In genomic region chr12:93967454-93967853, GRCh38 we compare ENCODE assay signal across 2 cellular contexts.
TF ChIP-seq lines count a peak whose summit lies in the region.

No MANE protein-coding gene starts in this region.

TF ChIP-seq in IMR-90, 13 proteins besides CTCF, POLR2A, EP300 and RAD21:
- TF ChIP-seq ELK1 (IDR thresholded peaks at IDR 0.05; ENCODE audit: borderline replicate concordance, low read depth, low read length): no peak
- TF ChIP-seq SMC3 (IDR thresholded peaks at IDR 0.05; ENCODE audit: low read depth, low read length): no peak
- TF ChIP-seq, protein P1, sequence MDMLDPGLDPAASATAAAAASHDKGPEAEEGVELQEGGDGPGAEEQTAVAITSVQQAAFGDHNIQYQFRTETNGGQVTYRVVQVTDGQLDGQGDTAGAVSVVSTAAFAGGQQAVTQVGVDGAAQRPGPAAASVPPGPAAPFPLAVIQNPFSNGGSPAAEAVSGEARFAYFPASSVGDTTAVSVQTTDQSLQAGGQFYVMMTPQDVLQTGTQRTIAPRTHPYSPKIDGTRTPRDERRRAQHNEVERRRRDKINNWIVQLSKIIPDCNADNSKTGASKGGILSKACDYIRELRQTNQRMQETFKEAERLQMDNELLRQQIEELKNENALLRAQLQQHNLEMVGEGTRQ (IDR thresholded peaks at IDR 0.05; ENCODE audit: low read depth, low read length): no peak
- TF ChIP-seq CEBPB (IDR thresholded peaks at IDR 0.05; ENCODE audit: low read depth, low read length): no peak
- no peak for TF ChIP-seq NFE2L2 (IDR thresholded peaks at IDR 0.05; ENCODE audit: low read depth, low read length)
- no peak for TF ChIP-seq RCOR1 (IDR thresholded peaks at IDR 0.05; ENCODE audit: insufficient replicate concordance, low read length)
- TF ChIP-seq MAZ (IDR thresholded peaks at IDR 0.05; ENCODE audit: borderline replicate concordance, low read depth, low read length): no peak
- TF ChIP-seq FOS (IDR thresholded peaks at IDR 0.05; ENCODE audit: low read depth, low read length): no peak
- TF ChIP-seq RFX5 (IDR thresholded peaks at IDR 0.05; ENCODE audit: low read depth, low read length): no peak
- no peak for TF ChIP-seq BHLHE40 (IDR thresholded peaks at IDR 0.05; ENCODE audit: low read depth, low read length)
- TF ChIP-seq MXI1 (IDR thresholded peaks at IDR 0.05; ENCODE audit: borderline replicate concordance, low read depth, low read length): no peak
TF ChIP-seq in IMR-90: peak in this region for 0.

TF ChIP-seq in K562, 482 proteins besides CTCF, POLR2A, EP300 and RAD21:
- TF ChIP-seq HMBOX1 (IDR thresholded peaks at IDR 0.05) (0 out of 2 replicates have a peak, but pooled peaks have one; percentile 44), ZKSCAN3 (CRISPR knock-in tag; IDR thresholded peaks at IDR 0.05) (peak; percentile 88), NUFIP1 (IDR thresholded peaks at IDR 0.05; ENCODE audit: partially characterized antibody) (no peak)
